1 cellular context compared by ENCODE assay signal in the genomic region with DNA sequence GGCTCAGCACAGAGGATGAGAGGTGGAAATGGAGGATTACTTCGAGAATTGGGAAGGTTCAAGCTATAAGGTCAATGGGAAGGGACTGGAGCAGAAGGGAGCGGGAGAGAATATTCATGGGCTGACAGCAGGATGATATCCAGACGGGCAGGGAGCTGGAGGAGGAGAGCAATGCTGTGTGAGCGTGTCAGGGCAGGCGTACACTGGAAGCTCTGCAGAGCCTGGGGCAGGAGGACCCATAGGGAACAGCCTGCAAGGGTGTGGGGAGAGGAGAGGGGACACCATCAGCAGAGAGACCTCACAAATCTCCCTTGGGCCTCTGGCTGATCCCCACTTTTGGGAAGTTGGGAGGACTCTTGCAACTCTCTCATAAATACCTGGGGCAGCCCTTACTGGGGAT.
TF ChIP-seq lines count a peak whose summit lies in the region.

No MANE protein-coding gene starts in this region.

TF ChIP-seq in H1, 55 proteins besides CTCF, POLR2A, EP300 and RAD21:
- TF ChIP-seq ZNF274 (IDR thresholded peaks at IDR 0.05; ENCODE audit: borderline replicate concordance, extremely low read depth, low read length): no peak
- TF ChIP-seq KDM5A (IDR thresholded peaks at IDR 0.05; ENCODE audit: low read length): no peak
- no peak for TF ChIP-seq JUN (IDR thresholded peaks at IDR 0.05; ENCODE audit: low read depth, low read length)
- no peak for TF ChIP-seq BACH1 (IDR thresholded peaks at IDR 0.05; ENCODE audit: low read length)
- TF ChIP-seq TEAD4 (IDR thresholded peaks at IDR 0.05; ENCODE audit: low read depth, low read length): no peak
- TF ChIP-seq SP2 (IDR thresholded peaks at IDR 0.05; ENCODE audit: low read length): no peak
- no peak for TF ChIP-seq RNF2 (IDR thresholded peaks at IDR 0.05; ENCODE audit: borderline replicate concordance, low read depth, low read length, missing control alignments, poor library complexity, severe bottlenecking)
- TF ChIP-seq BCL11A (IDR thresholded peaks at IDR 0.05; ENCODE audit: low read depth in 2 of 2, low read length in 2 of 2): no peak
- no peak for TF ChIP-seq CTBP2 (IDR thresholded peaks at IDR 0.05; ENCODE audit: borderline replicate concordance, insufficient read depth, insufficient read length, low read length)
- TF ChIP-seq, protein P1, sequence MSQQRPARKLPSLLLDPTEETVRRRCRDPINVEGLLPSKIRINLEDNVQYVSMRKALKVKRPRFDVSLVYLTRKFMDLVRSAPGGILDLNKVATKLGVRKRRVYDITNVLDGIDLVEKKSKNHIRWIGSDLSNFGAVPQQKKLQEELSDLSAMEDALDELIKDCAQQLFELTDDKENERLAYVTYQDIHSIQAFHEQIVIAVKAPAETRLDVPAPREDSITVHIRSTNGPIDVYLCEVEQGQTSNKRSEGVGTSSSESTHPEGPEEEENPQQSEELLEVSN (IDR thresholded peaks at IDR 0.05): no peak
- no peak for TF ChIP-seq TAF1 (IDR thresholded peaks at IDR 0.05; ENCODE audit: low read depth, low read length)
- TF ChIP-seq TAF7 (optimal IDR thresholded peaks at IDR 0.05; ENCODE audit: borderline replicate concordance, low read depth, low read length): no peak
